ENCODE assay signal across 27 cellular contexts in the genomic region with DNA sequence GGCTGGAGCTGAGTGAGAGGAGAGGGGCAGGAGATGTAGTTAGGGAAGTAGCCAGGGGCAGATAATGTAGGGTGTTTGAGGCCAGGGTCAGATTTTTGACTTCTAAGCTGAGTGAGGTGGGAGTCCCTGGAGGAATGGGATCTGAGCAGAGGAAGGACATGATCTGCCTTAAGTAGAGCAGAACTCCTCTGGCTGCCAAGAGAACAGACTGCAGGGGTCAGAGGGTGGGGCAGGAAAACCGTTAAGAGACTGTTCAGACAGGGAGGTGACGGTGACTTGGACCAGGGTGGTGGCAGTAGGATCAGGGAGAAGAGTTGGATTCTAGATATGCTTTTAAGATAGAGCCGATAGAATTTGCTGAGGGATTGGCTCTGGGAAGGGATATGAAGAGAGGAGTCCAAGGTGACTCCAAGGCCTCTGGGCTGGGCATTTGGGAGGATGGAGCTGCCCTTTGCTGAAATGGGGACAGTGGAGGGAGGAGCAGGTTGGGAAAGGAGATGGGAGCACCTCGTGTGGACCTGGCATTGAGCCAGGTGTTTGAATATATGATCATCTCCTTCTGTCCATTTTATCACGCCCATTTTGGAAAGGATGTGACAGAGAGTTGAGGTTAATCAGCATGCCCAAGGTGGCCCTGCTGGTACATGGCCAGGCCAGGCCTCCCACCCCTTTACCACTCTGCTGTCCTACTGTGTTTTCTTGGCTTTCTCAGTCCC. TPM values are rescaled to one million over a fixed set of nuclear protein-coding genes. Genes with fewer than 3 reads are reported as not detected.
"Had no signal": no experiment of that assay in that cellular context is flagged by ENCODE, and none has a peak within 500 bp of the region (broad histone marks: within the 10 kb centered on the region; RNA-seq: fewer than 3 reads in every experiment).

No MANE protein-coding gene starts in this region.

- H3K27ac ChIP-seq: ascending aorta, body of pancreas, SK-N-MC had no signal

- H3K4me1 Mint-ChIP-seq: activated B cell treated with CpG ODN at 0.5 μM for 24 hours; activated CD4-positive, alpha-beta T cell treated with anti-CD3 and anti-CD28 coated beads, Interleukin-2, amount 10 ng/mL, durations not matched to agents 7 days and 5 days; activated naive CD8-positive, alpha-beta T cell treated with anti-CD3 and anti-CD28 coated beads, Interleukin-2, amount 50 U/mL, for 24 hours; T-cell had no signal

- H3K36me3 ChIP-seq: ascending aorta had no signal

- H3K27me3 ChIP-seq: ascending aorta, body of pancreas had no signal

- H3K4me3 Mint-ChIP-seq: activated B cell treated with CpG ODN at 0.5 μM for 24 hours; activated CD4-positive, alpha-beta memory T cell treated with anti-CD3 and anti-CD28 coated beads for 36 hours; activated CD4-positive, alpha-beta T cell treated with anti-CD3 and anti-CD28 coated beads, Interleukin-2, amount 10 ng/mL, durations not matched to agents 7 days and 5 days; activated naive CD8-positive, alpha-beta T cell treated with anti-CD3 and anti-CD28 coated beads, Interleukin-2, amount 50 U/mL, for 24 hours; activated T-cell treated with anti-CD3 and anti-CD28 coated beads, Interleukin-2, amount 50 U/mL, for 4 hours; T-cell had no signal

- ATAC-seq: activated naive CD4-positive, alpha-beta T cell treated with anti-CD3 and anti-CD28 coated beads, Interleukin-2, amount 50 U/mL, for 72 hours; activated naive CD8-positive, alpha-beta T cell treated with anti-CD3 and anti-CD28 coated beads, Interleukin-2, amount 50 U/mL, for 24 hours; activated T-cell treated with anti-CD3 and anti-CD28 coated beads, Interleukin-2, amount 50 U/mL, for 4 hours; body of pancreas; Right ventricle myocardium inferior; T-cell had no signal

- H3K27ac Mint-ChIP-seq: activated B cell treated with CpG ODN at 0.5 μM for 24 hours; activated CD4-positive, alpha-beta memory T cell treated with anti-CD3 and anti-CD28 coated beads for 36 hours; activated CD4-positive, alpha-beta T cell treated with anti-CD3 and anti-CD28 coated beads, Interleukin-2, amount 10 ng/mL, durations not matched to agents 7 days and 5 days; activated naive CD4-positive, alpha-beta T cell treated with anti-CD3 and anti-CD28 coated beads, Interleukin-2, amount 50 U/mL, for 72 hours; activated naive CD8-positive, alpha-beta T cell treated with anti-CD3 and anti-CD28 coated beads, Interleukin-2, amount 50 U/mL, for 24 hours; T-cell had no signal

- H3K4me3 ChIP-seq: ascending aorta, body of pancreas, SK-N-MC had no signal

- H3K36me3 Mint-ChIP-seq: activated CD4-positive, alpha-beta memory T cell treated with anti-CD3 and anti-CD28 coated beads for 36 hours; activated naive CD4-positive, alpha-beta T cell treated with anti-CD3 and anti-CD28 coated beads, Interleukin-2, amount 50 U/mL, for 72 hours; T-cell had no signal

- DNase-seq: activated B cell treated with CpG ODN at 0.5 μM for 24 hours; activated CD4-positive, alpha-beta memory T cell treated with anti-CD3 and anti-CD28 coated beads for 36 hours; activated CD4-positive, alpha-beta T cell treated with anti-CD3 and anti-CD28 coated beads, Interleukin-2, amount 10 ng/mL, durations not matched to agents 7 days and 5 days; activated CD8-positive, alpha-beta memory T cell treated with anti-CD3 and anti-CD28 coated beads for 24 hours; activated effector memory CD4-positive, alpha-beta T cell treated with anti-CD3 and anti-CD28 coated beads, Interleukin-2, amount 50 U/mL, for 16 hours; activated naive CD4-positive, alpha-beta T cell treated with Interleukin-2 at 50 U/mL for 16 hours; activated naive CD8-positive, alpha-beta T cell treated with anti-CD3 and anti-CD28 coated beads, Interleukin-2, amount 50 U/mL, for 24 hours; activated T-cell treated with anti-CD3 and anti-CD28 coated beads, Interleukin-2, amount 50 U/mL, for 4 hours; amniotic stem cell; body of pancreas; central memory CD4-positive, alpha-beta T cell; NCI-H1048; NCI-H1930; NCI-H345; NCI-H510A; NCI-H526 treated with DMSO at 0.1 percent for 48 hours; T-cell; T-helper 2 cell; T1000 had no signal

- FAIRE-seq: bronchial epithelial cell, TTC549 had no signal

- H3K9me3 Mint-ChIP-seq: activated B cell treated with CpG ODN at 0.5 μM for 24 hours; activated CD4-positive, alpha-beta memory T cell treated with anti-CD3 and anti-CD28 coated beads for 36 hours; activated CD4-positive, alpha-beta T cell treated with anti-CD3 and anti-CD28 coated beads, Interleukin-2, amount 10 ng/mL, durations not matched to agents 7 days and 5 days; activated naive CD4-positive, alpha-beta T cell treated with anti-CD3 and anti-CD28 coated beads, Interleukin-2, amount 50 U/mL, for 72 hours; activated T-cell treated with anti-CD3 and anti-CD28 coated beads, Interleukin-2, amount 50 U/mL, for 4 hours had no signal

- H3K9me3 ChIP-seq: ascending aorta, body of pancreas had no signal

RNA-seq across cellular contexts. Expression of gene EYA2, which starts 18.8 kb away (rescaled TPM):
- total RNA-seq: activated CD4-positive, alpha-beta memory T cell treated with anti-CD3 and anti-CD28 coated beads for 36 hours; activated CD4-positive, alpha-beta T cell treated with anti-CD3 and anti-CD28 coated beads, Interleukin-2, amount 10 ng/mL, durations not matched to agents 7 days and 5 days; activated naive CD4-positive, alpha-beta T cell treated with anti-CD3 and anti-CD28 coated beads, Interleukin-2, amount 50 U/mL, for 72 hours; activated T-cell treated with anti-CD3 and anti-CD28 coated beads, Interleukin-2, amount 50 U/mL, for 4 hours; OCI-LY7; RPMI7951; T-cell had no signal
